15 cellular contexts compared by ENCODE assay signal in genomic region chr19:19274716-19275115, GRCh38. TPM values are rescaled to one million over a fixed set of nuclear protein-coding genes. Genes with fewer than 3 reads are reported as not detected.
DNase-seq lines count a peak whose midpoint lies in the region; ATAC-seq and TF ChIP-seq lines count a peak whose summit lies in the region.
"Had no signal": no experiment of that assay in that cellular context is flagged by ENCODE, and none has a peak within 500 bp of the region (broad histone marks: within the 10 kb centered on the region; RNA-seq: fewer than 3 reads in every experiment).

No MANE protein-coding gene starts in this region.

- DNase-seq in DND-41 (no peak), NCI-H446 treated with DMSO at 0.1 percent for 48 hours (lab: John Stamatoyannopoulos, UW) (peak; percentile 10), iPS-NIHi11 (ENCODE audit: low spot score) (peak; percentile 8), osteoblast (ENCODE audit: insufficient read length, low spot score, missing footprints) (peak; percentile 66), cerebellar nuclear complex (lab: John Stamatoyannopoulos, UW) (no peak), NCI-H1417 (lab: John Stamatoyannopoulos, UW) (no peak)
- DNase-seq: ACHN; CD4-positive, alpha-beta T cell; GOT3; Kasumi-1; NCI-H1417 treated with DMSO at 0.1 percent for 48 hours; NCI-H2029 treated with DMSO at 0.1 percent for 48 hours; NCI-H510A treated with DMSO at 0.1 percent for 48 hours; SHP77 treated with DMSO at 0.1 percent for 48 hours had no signal

- peaks cover 6% of the 10 kb centered on the region for H4K20me1 ChIP-seq in DND-41 (ENCODE audit: insufficient read depth, low read length)
- H4K20me1 ChIP-seq in osteoblast (ENCODE audit: insufficient read depth, low read length), result no peaks in the 10 kb centered on the region

- no peak overlapping the region for H3K27ac ChIP-seq in DND-41 (ENCODE audit: low read length)
- no peak overlapping the region for H3K27ac ChIP-seq in osteoblast (ENCODE audit: low read depth, low read length)

- H3K9me3 ChIP-seq in DND-41 (ENCODE audit: insufficient read depth, low read length, severe bottlenecking) (no peaks in the 10 kb centered on the region), osteoblast (ENCODE audit: low read depth, low read length) (no peaks in the 10 kb centered on the region)

- H3K4me3 ChIP-seq in DND-41 (ENCODE audit: low read depth in 1 of 2, low read length in 2 of 2) (no peak overlapping the region), osteoblast (ENCODE audit: insufficient read depth, low read length) (no peak overlapping the region)

- H2AFZ ChIP-seq in DND-41 (ENCODE audit: low read depth, low read length), result no peak overlapping the region
- no peak overlapping the region for H2AFZ ChIP-seq in osteoblast (ENCODE audit: low read length)

- TF ChIP-seq CTCF in DND-41 (IDR thresholded peaks at IDR 0.05; ENCODE audit: borderline replicate concordance, extremely low read depth, low read length, poor library complexity, severe bottlenecking) (no peak), osteoblast (IDR thresholded peaks at IDR 0.05; ENCODE audit: extremely low read depth, low read depth, low read length) (no peak)

- H3K4me2 ChIP-seq in DND-41 (ENCODE audit: insufficient read depth, low read length), result no peak overlapping the region
- no peak overlapping the region for H3K4me2 ChIP-seq in osteoblast (ENCODE audit: insufficient read depth, low read length)

- H3K4me1 ChIP-seq in DND-41 (ENCODE audit: insufficient read depth, low read length) (no peaks in the 10 kb centered on the region), osteoblast (ENCODE audit: insufficient read depth, low read length) (no peaks in the 10 kb centered on the region)

- H3K9ac ChIP-seq in DND-41 (ENCODE audit: low read depth, low read length), result no peak overlapping the region

- peak; percentile 26; the same call in 1 of the 3 replicates for ATAC-seq in DND-41 (ENCODE audit: insufficient read depth, low read depth)
- no peak for ATAC-seq in GM21619 (IDR thresholded peaks at IDR 0.05; ENCODE audit: unreplicated experiment)

- no peaks in the 10 kb centered on the region for H3K79me2 ChIP-seq in DND-41 (ENCODE audit: insufficient read depth, low read length)
- H3K79me2 ChIP-seq in osteoblast (ENCODE audit: insufficient read depth, low read length), result no peaks in the 10 kb centered on the region

- H3K27me3 ChIP-seq in DND-41 (ENCODE audit: insufficient read depth, low read length, poor library complexity), result no peaks in the 10 kb centered on the region
- peaks cover 4% of the 10 kb centered on the region for H3K27me3 ChIP-seq in osteoblast (ENCODE audit: insufficient read depth, low read length)

- H3K36me3 ChIP-seq in DND-41 (ENCODE audit: insufficient read depth, low read length) (peaks cover 41% of the 10 kb centered on the region), osteoblast (ENCODE audit: insufficient read depth, low read length) (peaks cover 19% of the 10 kb centered on the region)

RNA-seq across cellular contexts. Expression of gene TM6SF2, which starts 1.6 kb away (rescaled TPM):
- total RNA-seq in osteoblast, result 0.29 and 0.36 TPM in 2 replicates
- total RNA-seq: CD4-positive, alpha-beta T cell had no signal

RNA-seq across cellular contexts. Expression of gene SUGP1, which starts 45.6 kb away (rescaled TPM):
- 27.1 and 31.2 TPM in 2 replicates for total RNA-seq in osteoblast

RNA-seq across cellular contexts. Expression of gene MAU2, which starts 45.9 kb away (rescaled TPM):
- 37.1 and 39.1 TPM in 2 replicates for total RNA-seq in osteoblast

Comparison
In these comparisons a context has a peak if more than half of its experiments do, and no peak if none do; other contexts are left out.
1. DNase-seq: peak in NCI-H446 treated with DMSO at 0.1 percent for 48 hours (single experiment), iPS-NIHi11 (single experiment) and osteoblast (single experiment); none in DND-41 (single experiment), cerebellar nuclear complex (0 of 2) and NCI-H1417 (0 of 3).